1 cellular context compared by ENCODE assay signal in the genomic region with DNA sequence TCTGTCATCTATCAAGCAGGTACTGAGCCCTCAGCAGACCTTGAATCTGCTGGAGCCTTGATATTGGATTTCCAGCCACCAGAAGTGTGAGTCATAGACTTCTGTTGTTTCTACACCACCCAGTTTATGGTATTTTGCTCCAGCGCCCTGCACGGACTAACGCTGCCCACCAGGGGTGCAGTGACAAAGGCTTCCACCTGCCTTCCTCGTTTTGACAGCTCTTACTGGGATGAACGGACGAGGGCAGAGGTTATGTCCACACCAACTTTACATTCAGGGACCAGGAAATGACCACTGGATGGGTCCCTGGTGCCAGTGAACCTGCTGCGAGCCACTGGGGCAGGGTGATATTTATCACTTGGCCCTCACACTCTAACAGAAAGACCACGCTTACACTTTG.
TF ChIP-seq lines count a peak whose summit lies in the region.

No MANE protein-coding gene starts in this region.

TF ChIP-seq in HepG2, 621 proteins besides CTCF, POLR2A, EP300 and RAD21 (continued from another document and continues in another):
- TF ChIP-seq, protein P1, sequence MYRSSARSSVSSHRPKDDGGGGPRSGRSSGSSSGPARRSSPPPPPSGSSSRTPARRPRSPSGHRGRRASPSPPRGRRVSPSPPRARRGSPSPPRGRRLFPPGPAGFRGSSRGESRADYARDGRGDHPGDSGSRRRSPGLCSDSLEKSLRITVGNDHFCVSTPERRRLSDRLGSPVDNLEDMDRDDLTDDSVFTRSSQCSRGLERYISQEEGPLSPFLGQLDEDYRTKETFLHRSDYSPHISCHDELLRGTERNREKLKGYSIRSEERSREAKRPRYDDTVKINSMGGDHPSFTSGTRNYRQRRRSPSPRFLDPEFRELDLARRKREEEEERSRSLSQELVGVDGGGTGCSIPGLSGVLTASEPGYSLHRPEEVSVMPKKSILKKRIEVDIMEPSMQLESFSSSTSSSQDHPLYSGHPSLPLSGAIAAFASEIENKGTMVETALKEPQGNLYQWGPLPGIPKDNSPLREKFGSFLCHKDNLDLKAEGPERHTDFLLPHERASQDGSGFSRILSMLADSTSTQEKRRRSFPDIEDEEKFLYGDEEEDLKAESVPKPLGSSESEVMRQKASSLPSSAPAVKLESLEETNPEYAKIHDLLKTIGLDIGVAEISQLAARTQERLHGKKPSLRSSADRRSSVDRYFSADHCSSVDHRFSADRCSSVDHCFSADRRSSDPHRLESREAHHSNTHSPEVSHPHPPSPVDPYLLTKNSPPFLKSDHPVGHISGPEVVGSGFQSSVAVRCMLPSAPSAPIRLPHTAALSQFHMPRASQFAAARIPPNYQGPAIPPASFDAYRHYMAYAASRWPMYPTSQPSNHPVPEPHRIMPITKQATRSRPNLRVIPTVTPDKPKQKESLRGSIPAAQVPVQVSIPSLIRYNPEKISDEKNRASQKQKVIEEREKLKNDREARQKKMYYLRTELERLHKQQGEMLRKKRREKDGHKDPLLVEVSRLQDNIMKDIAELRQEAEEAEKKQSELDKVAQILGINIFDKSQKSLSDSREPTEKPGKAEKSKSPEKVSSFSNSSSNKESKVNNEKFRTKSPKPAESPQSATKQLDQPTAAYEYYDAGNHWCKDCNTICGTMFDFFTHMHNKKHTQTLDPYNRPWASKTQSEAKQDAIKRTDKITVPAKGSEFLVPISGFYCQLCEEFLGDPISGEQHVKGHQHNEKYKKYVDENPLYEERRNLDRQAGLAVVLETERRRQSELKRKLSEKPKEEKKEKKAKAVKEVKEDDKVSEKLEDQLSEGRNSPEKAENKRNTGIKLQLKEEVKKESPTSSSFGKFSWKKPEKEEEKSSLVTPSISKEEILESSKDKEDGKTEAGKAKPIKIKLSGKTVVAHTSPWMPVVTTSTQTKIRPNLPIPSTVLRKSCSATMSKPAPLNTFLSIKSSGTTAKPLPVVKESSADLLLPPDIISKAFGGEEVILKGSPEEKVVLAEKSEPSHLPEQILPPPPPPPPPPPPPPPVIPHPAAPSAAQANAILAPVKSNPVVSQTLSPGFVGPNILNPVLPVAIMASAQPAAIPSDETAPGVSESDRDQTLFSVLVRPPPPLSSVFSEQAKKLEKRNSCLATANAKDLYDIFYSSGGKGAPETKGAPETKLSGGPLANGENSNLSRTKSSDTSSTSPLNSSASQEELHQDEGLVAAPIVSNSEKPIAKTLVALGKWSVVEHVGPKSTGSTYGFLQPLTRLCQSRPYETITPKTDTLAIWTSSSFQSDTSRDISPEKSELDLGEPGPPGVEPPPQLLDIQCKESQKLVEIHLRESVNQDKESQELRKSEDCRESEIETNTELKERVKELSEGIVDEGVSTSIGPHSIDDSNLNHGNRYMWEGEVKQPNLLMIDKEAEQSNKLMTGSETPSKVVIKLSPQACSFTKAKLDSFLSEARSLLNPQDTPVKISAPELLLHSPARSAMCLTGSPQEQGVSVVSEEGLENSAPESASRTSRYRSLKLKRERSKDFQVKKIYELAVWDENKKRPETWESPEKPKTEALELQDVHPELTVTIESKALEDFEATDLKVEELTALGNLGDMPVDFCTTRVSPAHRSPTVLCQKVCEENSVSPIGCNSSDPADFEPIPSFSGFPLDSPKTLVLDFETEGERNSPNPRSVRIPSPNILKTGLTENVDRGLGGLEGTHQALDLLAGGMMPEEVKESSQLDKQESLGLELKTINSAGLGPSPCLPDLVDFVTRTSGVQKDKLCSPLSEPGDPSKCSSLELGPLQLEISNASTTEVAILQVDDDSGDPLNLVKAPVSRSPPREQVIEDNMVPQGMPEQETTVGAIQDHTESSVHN (CRISPR knock-in tag; IDR thresholded peaks at IDR 0.05): no peak
- no peak for TF ChIP-seq ZNF841 (CRISPR knock-in tag; IDR thresholded peaks at IDR 0.05; ENCODE audit: borderline replicate concordance)
- TF ChIP-seq PAX8 (CRISPR knock-in tag; IDR thresholded peaks at IDR 0.05; ENCODE audit: borderline replicate concordance): no peak
- peak; percentile 51; the same call in 1 of the 2 replicates for TF ChIP-seq FOXK1 (CRISPR knock-in tag; IDR thresholded peaks at IDR 0.05; ENCODE audit: borderline replicate concordance, low read depth)
- TF ChIP-seq ZNF616 (CRISPR knock-in tag; IDR thresholded peaks at IDR 0.05; ENCODE audit: low read depth): peak; percentile 43; the same call in 1 of the 2 replicates
- peak; percentile 99 for TF ChIP-seq ELF3 (CRISPR knock-in tag; IDR thresholded peaks at IDR 0.05)
- TF ChIP-seq, protein P2, sequence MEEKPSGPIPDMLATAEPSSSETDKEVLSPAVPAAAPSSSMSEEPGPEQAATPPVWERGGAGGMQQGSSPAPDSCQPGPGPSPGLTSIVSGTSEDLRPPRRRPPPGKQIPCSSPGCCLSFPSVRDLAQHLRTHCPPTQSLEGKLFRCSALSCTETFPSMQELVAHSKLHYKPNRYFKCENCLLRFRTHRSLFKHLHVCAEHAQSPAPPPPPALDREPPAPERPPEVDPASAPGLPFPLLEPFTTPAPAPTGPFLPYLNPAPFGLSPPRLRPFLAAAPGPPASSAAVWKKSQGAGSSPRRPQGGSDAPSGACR (CRISPR knock-in tag; IDR thresholded peaks at IDR 0.05): no peak
- peak; percentile 69 for TF ChIP-seq HNF4A (CRISPR knock-in tag; IDR thresholded peaks at IDR 0.05)
- TF ChIP-seq, protein P3, sequence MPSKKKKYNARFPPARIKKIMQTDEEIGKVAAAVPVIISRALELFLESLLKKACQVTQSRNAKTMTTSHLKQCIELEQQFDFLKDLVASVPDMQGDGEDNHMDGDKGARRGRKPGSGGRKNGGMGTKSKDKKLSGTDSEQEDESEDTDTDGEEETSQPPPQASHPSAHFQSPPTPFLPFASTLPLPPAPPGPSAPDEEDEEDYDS (CRISPR knock-in tag; IDR thresholded peaks at IDR 0.05): peak; percentile 57; the same call in 1 of the 2 replicates
- peak; percentile 73; the same call in 1 of the 2 replicates for TF ChIP-seq KDM1A (CRISPR knock-in tag; IDR thresholded peaks at IDR 0.05)
- no peak for TF ChIP-seq ATRX (CRISPR knock-in tag; IDR thresholded peaks at IDR 0.05; ENCODE audit: borderline replicate concordance)
- peak; percentile 87 for TF ChIP-seq HDAC2 (CRISPR knock-in tag; IDR thresholded peaks at IDR 0.05)
- TF ChIP-seq, protein P4, sequence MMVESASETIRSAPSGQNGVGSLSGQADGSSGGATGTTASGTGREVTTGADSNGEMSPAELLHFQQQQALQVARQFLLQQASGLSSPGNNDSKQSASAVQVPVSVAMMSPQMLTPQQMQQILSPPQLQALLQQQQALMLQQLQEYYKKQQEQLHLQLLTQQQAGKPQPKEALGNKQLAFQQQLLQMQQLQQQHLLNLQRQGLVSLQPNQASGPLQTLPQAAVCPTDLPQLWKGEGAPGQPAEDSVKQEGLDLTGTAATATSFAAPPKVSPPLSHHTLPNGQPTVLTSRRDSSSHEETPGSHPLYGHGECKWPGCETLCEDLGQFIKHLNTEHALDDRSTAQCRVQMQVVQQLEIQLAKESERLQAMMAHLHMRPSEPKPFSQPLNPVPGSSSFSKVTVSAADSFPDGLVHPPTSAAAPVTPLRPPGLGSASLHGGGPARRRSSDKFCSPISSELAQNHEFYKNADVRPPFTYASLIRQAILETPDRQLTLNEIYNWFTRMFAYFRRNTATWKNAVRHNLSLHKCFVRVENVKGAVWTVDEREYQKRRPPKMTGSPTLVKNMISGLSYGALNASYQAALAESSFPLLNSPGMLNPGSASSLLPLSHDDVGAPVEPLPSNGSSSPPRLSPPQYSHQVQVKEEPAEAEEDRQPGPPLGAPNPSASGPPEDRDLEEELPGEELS (CRISPR knock-in tag; IDR thresholded peaks at IDR 0.05): peak; percentile 76
- TF ChIP-seq, protein P5, sequence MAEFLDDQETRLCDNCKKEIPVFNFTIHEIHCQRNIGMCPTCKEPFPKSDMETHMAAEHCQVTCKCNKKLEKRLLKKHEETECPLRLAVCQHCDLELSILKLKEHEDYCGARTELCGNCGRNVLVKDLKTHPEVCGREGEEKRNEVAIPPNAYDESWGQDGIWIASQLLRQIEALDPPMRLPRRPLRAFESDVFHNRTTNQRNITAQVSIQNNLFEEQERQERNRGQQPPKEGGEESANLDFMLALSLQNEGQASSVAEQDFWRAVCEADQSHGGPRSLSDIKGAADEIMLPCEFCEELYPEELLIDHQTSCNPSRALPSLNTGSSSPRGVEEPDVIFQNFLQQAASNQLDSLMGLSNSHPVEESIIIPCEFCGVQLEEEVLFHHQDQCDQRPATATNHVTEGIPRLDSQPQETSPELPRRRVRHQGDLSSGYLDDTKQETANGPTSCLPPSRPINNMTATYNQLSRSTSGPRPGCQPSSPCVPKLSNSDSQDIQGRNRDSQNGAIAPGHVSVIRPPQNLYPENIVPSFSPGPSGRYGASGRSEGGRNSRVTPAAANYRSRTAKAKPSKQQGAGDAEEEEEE (CRISPR knock-in tag; IDR thresholded peaks at IDR 0.05; ENCODE audit: borderline replicate concordance): no peak
- TF ChIP-seq, protein P6, sequence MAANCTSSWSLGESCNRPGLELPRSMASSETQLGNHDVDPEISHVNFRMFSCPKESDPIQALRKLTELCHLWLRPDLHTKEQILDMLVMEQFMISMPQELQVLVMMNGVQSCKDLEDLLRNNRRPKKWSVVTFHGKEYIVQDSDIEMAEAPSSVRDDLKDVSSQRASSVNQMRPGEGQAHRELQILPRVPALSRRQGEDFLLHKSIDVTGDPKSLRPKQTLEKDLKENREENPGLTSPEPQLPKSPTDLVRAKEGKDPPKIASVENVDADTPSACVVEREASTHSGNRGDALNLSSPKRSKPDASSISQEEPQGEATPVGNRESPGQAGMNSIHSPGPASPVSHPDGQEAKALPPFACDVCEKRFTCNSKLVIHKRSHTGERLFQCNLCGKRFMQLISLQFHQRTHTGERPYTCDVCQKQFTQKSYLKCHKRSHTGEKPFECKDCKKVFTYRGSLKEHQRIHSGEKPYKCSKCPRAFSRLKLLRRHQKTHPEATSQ (CRISPR knock-in tag; IDR thresholded peaks at IDR 0.05; ENCODE audit: borderline replicate concordance): no peak
- no peak for TF ChIP-seq TAF1 (CRISPR knock-in tag; IDR thresholded peaks at IDR 0.05)
- TF ChIP-seq ZNF333 (CRISPR knock-in tag; IDR thresholded peaks at IDR 0.05; ENCODE audit: borderline replicate concordance): no peak
- no peak for TF ChIP-seq ATAD3A (CRISPR knock-in tag; IDR thresholded peaks at IDR 0.05)
- no peak for TF ChIP-seq PCBP2 (optimal IDR thresholded peaks at IDR 0.05; ENCODE audit: low read depth, low read length, poor library complexity, severe bottlenecking)
- TF ChIP-seq ZNF12 (CRISPR knock-in tag; IDR thresholded peaks at IDR 0.05): peak; percentile 76; the same call in 1 of the 2 replicates
- TF ChIP-seq SP4 (CRISPR knock-in tag; IDR thresholded peaks at IDR 0.05): peak; percentile 54
- TF ChIP-seq ARHGAP35 (CRISPR knock-in tag; IDR thresholded peaks at IDR 0.05; ENCODE audit: borderline replicate concordance): no peak
- TF ChIP-seq, protein P7, sequence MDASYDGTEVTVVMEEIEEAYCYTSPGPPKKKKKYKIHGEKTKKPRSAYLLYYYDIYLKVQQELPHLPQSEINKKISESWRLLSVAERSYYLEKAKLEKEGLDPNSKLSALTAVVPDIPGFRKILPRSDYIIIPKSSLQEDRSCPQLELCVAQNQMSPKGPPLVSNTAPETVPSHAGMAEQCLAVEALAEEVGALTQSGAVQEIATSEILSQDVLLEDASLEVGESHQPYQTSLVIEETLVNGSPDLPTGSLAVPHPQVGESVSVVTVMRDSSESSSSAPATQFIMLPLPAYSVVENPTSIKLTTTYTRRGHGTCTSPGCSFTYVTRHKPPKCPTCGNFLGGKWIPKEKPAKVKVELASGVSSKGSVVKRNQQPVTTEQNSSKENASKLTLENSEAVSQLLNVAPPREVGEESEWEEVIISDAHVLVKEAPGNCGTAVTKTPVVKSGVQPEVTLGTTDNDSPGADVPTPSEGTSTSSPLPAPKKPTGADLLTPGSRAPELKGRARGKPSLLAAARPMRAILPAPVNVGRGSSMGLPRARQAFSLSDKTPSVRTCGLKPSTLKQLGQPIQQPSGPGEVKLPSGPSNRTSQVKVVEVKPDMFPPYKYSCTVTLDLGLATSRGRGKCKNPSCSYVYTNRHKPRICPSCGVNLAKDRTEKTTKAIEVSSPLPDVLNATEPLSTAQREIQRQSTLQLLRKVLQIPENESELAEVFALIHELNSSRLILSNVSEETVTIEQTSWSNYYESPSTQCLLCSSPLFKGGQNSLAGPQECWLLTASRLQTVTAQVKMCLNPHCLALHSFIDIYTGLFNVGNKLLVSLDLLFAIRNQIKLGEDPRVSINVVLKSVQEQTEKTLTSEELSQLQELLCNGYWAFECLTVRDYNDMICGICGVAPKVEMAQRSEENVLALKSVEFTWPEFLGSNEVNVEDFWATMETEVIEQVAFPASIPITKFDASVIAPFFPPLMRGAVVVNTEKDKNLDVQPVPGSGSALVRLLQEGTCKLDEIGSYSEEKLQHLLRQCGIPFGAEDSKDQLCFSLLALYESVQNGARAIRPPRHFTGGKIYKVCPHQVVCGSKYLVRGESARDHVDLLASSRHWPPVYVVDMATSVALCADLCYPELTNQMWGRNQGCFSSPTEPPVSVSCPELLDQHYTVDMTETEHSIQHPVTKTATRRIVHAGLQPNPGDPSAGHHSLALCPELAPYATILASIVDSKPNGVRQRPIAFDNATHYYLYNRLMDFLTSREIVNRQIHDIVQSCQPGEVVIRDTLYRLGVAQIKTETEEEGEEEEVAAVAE (CRISPR knock-in tag; IDR thresholded peaks at IDR 0.05; ENCODE audit: borderline replicate concordance): no peak
- TF ChIP-seq FIP1L1 (IDR thresholded peaks at IDR 0.05; ENCODE audit: borderline replicate concordance, insufficient read depth, low read depth, low read length): 0 out of 2 replicates have a peak, but pooled peaks have one; percentile 31
- no peak for TF ChIP-seq ZNF326 (CRISPR knock-in tag; IDR thresholded peaks at IDR 0.05; ENCODE audit: borderline replicate concordance)
- no peak; the same call in 1 of the 2 replicates for TF ChIP-seq ZNF83 (CRISPR knock-in tag; IDR thresholded peaks at IDR 0.05; ENCODE audit: borderline replicate concordance)
- TF ChIP-seq ARNT2 (CRISPR knock-in tag; IDR thresholded peaks at IDR 0.05; ENCODE audit: low read depth): no peak
- TF ChIP-seq, protein P8, sequence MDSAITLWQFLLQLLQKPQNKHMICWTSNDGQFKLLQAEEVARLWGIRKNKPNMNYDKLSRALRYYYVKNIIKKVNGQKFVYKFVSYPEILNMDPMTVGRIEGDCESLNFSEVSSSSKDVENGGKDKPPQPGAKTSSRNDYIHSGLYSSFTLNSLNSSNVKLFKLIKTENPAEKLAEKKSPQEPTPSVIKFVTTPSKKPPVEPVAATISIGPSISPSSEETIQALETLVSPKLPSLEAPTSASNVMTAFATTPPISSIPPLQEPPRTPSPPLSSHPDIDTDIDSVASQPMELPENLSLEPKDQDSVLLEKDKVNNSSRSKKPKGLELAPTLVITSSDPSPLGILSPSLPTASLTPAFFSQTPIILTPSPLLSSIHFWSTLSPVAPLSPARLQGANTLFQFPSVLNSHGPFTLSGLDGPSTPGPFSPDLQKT (CRISPR knock-in tag; IDR thresholded peaks at IDR 0.05; ENCODE audit: borderline replicate concordance): no peak
- TF ChIP-seq MBNL3 (CRISPR knock-in tag; conservative IDR thresholded peaks at IDR 0.05): no peak
- no peak for TF ChIP-seq ZFP41 (CRISPR knock-in tag; IDR thresholded peaks at IDR 0.05; ENCODE audit: borderline replicate concordance)
- TF ChIP-seq ASH2L (IDR thresholded peaks at IDR 0.05; ENCODE audit: insufficient read length, low read depth, low read length): peak; percentile 45
- TF ChIP-seq, protein P9, sequence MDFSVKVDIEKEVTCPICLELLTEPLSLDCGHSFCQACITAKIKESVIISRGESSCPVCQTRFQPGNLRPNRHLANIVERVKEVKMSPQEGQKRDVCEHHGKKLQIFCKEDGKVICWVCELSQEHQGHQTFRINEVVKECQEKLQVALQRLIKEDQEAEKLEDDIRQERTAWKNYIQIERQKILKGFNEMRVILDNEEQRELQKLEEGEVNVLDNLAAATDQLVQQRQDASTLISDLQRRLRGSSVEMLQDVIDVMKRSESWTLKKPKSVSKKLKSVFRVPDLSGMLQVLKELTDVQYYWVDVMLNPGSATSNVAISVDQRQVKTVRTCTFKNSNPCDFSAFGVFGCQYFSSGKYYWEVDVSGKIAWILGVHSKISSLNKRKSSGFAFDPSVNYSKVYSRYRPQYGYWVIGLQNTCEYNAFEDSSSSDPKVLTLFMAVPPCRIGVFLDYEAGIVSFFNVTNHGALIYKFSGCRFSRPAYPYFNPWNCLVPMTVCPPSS (IDR thresholded peaks at IDR 0.05): no peak
- no peak for TF ChIP-seq ZNF558 (CRISPR knock-in tag; IDR thresholded peaks at IDR 0.05; ENCODE audit: borderline replicate concordance)
